In the genomic region with DNA sequence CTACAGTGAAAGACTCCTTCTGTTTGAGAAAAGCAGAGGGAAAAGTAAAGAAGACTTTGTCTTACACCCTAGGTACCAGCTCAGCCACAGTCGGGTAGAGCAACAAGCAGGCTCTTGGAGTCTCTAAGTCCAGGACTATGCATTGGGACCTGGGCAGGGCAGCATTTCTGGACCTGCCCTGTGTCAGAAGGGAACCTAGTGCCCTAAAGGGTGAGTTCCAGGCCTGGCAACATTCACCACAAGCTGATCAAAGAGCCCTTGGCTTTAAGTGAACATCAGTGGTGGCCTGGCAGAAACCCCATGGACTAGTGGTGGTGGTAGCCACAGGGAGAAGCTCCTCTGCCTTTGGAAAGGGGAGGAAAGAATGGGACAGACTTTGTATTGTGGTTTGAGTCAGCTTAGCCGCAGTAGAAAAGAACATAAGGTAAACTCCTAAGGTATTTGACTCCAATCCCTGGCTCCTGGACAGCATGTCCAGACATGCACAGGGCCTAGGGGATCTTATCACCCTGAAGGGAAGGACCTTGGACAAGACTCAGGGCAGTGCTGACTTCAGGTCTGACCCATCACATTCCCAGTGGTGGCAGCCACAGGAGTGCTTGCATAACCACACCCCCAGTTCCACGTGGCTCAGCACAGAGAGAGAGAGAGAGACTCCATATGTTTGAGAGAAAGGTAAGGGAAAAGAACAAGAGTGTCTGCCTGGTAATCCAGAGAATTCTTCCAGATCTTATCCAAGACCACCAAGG, we compare ENCODE assay signal across 1 cellular context.
TF ChIP-seq lines count a peak whose summit lies in the region.

No MANE protein-coding gene starts in this region.

TF ChIP-seq in HepG2, 621 proteins besides CTCF, POLR2A, EP300 and RAD21 (continued from another document and continues in another):
- no peak for TF ChIP-seq THAP9 (CRISPR knock-in tag; IDR thresholded peaks at IDR 0.05; ENCODE audit: borderline replicate concordance)
- TF ChIP-seq ARNTL (CRISPR knock-in tag; IDR thresholded peaks at IDR 0.05), result no peak
- TF ChIP-seq ZNF646 (CRISPR knock-in tag; IDR thresholded peaks at IDR 0.05), result no peak
- TF ChIP-seq NRL (CRISPR knock-in tag; IDR thresholded peaks at IDR 0.05; ENCODE audit: borderline replicate concordance), result no peak
- TF ChIP-seq CCAR2 (optimal IDR thresholded peaks at IDR 0.05; ENCODE audit: low read depth, low read length), result no peak
- TF ChIP-seq, protein P1, sequence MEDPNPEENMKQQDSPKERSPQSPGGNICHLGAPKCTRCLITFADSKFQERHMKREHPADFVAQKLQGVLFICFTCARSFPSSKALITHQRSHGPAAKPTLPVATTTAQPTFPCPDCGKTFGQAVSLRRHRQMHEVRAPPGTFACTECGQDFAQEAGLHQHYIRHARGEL (CRISPR knock-in tag; IDR thresholded peaks at IDR 0.05), result no peak
- no peak for TF ChIP-seq GPN1 (CRISPR knock-in tag; IDR thresholded peaks at IDR 0.05; ENCODE audit: borderline replicate concordance)
- no peak for TF ChIP-seq EED (CRISPR knock-in tag; IDR thresholded peaks at IDR 0.05)
- TF ChIP-seq SAFB2 (CRISPR knock-in tag; IDR thresholded peaks at IDR 0.05; ENCODE audit: borderline replicate concordance, low read depth), result no peak
- no peak for TF ChIP-seq SNRNP70 (IDR thresholded peaks at IDR 0.05; ENCODE audit: low read depth, low read length)
- TF ChIP-seq SP2 (CRISPR knock-in tag; IDR thresholded peaks at IDR 0.05), result no peak
- no peak for TF ChIP-seq KAT8 (CRISPR knock-in tag; IDR thresholded peaks at IDR 0.05)
- TF ChIP-seq ZNF12 (CRISPR knock-in tag; IDR thresholded peaks at IDR 0.05), result no peak
- no peak for TF ChIP-seq CC2D1A (CRISPR knock-in tag; IDR thresholded peaks at IDR 0.05)
- no peak for TF ChIP-seq SOX5 (CRISPR knock-in tag; IDR thresholded peaks at IDR 0.05; ENCODE audit: borderline replicate concordance)
- no peak for TF ChIP-seq ZFP36L1 (CRISPR knock-in tag; IDR thresholded peaks at IDR 0.05)
- no peak for TF ChIP-seq NKX3-1 (CRISPR knock-in tag; IDR thresholded peaks at IDR 0.05)
- no peak for TF ChIP-seq ZNF564 (CRISPR knock-in tag; IDR thresholded peaks at IDR 0.05)
- no peak for TF ChIP-seq ZNF362 (CRISPR knock-in tag; IDR thresholded peaks at IDR 0.05; ENCODE audit: borderline replicate concordance)
- TF ChIP-seq, protein P2, sequence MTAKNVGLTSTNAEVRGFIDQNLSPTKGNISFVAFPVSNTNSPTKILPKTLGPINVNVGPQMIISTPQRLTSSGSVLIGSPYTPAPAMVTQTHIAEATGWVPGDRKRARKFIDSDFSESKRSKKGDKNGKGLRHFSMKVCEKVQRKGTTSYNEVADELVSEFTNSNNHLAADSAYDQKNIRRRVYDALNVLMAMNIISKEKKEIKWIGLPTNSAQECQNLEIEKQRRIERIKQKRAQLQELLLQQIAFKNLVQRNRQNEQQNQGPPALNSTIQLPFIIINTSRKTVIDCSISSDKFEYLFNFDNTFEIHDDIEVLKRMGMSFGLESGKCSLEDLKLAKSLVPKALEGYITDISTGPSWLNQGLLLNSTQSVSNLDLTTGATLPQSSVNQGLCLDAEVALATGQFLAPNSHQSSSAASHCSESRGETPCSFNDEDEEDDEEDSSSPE (CRISPR knock-in tag; IDR thresholded peaks at IDR 0.05), result 0 out of 2 replicates have a peak, but pooled peaks have one; percentile 22
- TF ChIP-seq NFE2 (CRISPR knock-in tag; IDR thresholded peaks at IDR 0.05), result no peak
- no peak for TF ChIP-seq MED13 (CRISPR knock-in tag; IDR thresholded peaks at IDR 0.05)
- TF ChIP-seq ZKSCAN8 (CRISPR knock-in tag; IDR thresholded peaks at IDR 0.05; ENCODE audit: borderline replicate concordance), result no peak
- TF ChIP-seq, protein P3, sequence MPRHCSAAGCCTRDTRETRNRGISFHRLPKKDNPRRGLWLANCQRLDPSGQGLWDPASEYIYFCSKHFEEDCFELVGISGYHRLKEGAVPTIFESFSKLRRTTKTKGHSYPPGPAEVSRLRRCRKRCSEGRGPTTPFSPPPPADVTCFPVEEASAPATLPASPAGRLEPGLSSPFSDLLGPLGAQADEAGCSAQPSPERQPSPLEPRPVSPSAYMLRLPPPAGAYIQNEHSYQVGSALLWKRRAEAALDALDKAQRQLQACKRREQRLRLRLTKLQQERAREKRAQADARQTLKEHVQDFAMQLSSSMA (CRISPR knock-in tag; IDR thresholded peaks at IDR 0.05), result no peak
- TF ChIP-seq SETDB1 (CRISPR knock-in tag; IDR thresholded peaks at IDR 0.05; ENCODE audit: borderline replicate concordance), result no peak
- peak; percentile 51; the same call in 1 of the 2 replicates for TF ChIP-seq MYC (CRISPR knock-in tag; IDR thresholded peaks at IDR 0.05; ENCODE audit: borderline replicate concordance)
- no peak for TF ChIP-seq ZNF282 (IDR thresholded peaks at IDR 0.05; ENCODE audit: partially characterized antibody)
- no peak for TF ChIP-seq TAF15 (IDR thresholded peaks at IDR 0.05; ENCODE audit: low read depth, low read length, poor library complexity, severe bottlenecking)
- peak; percentile 74; the same call in 1 of the 2 replicates for TF ChIP-seq TEF (CRISPR knock-in tag; IDR thresholded peaks at IDR 0.05)
- TF ChIP-seq ZNF782 (CRISPR knock-in tag; IDR thresholded peaks at IDR 0.05; ENCODE audit: borderline replicate concordance), result no peak
- 0 out of 2 replicates have a peak, but pooled peaks have one; percentile 53 for TF ChIP-seq BRD4 (CRISPR knock-in tag; IDR thresholded peaks at IDR 0.05)
- TF ChIP-seq PAWR (CRISPR knock-in tag; IDR thresholded peaks at IDR 0.05; ENCODE audit: borderline replicate concordance), result no peak
- TF ChIP-seq ZNF138 (CRISPR knock-in tag; IDR thresholded peaks at IDR 0.05; ENCODE audit: low read depth), result no peak
- TF ChIP-seq CHD4 (IDR thresholded peaks at IDR 0.05; ENCODE audit: borderline replicate concordance, low read length), result no peak
- no peak for TF ChIP-seq TBP (CRISPR knock-in tag; IDR thresholded peaks at IDR 0.05)
- TF ChIP-seq GZF1 (CRISPR knock-in tag; IDR thresholded peaks at IDR 0.05), result no peak
- no peak for TF ChIP-seq NR2F6 (IDR thresholded peaks at IDR 0.05)
- no peak for TF ChIP-seq NR2F6 (CRISPR knock-in tag; IDR thresholded peaks at IDR 0.05)
- TF ChIP-seq ZNF367 (CRISPR knock-in tag; IDR thresholded peaks at IDR 0.05; ENCODE audit: borderline replicate concordance), result no peak
- TF ChIP-seq HHEX (CRISPR knock-in tag; IDR thresholded peaks at IDR 0.05), result no peak
- no peak for TF ChIP-seq POGK (CRISPR knock-in tag; conservative IDR thresholded peaks at IDR 0.05)
- no peak for TF ChIP-seq TOPORS (CRISPR knock-in tag; IDR thresholded peaks at IDR 0.05)
